In genomic region chr12:75447695-75448393, GRCh38 we compare ENCODE assay signal across 22 cellular contexts. TPM values are rescaled to one million over a fixed set of nuclear protein-coding genes. Genes with fewer than 3 reads are reported as not detected.
DNase-seq lines count a peak whose midpoint lies in the region; ATAC-seq, FAIRE-seq and TF ChIP-seq lines count a peak whose summit lies in the region.
"Had no signal": no experiment of that assay in that cellular context is flagged by ENCODE, and none has a peak within 500 bp of the region (broad histone marks: within the 10 kb centered on the region; RNA-seq: fewer than 3 reads in every experiment).

No MANE protein-coding gene starts in this region.

- in situ Hi-C loops in brain microvascular endothelial cell (cut with HindIII; ENCODE audit: low pct_ligation_motif_present, low sequenced_read_pairs), result no loop called here

- H3K27me3 ChIP-seq in brain microvascular endothelial cell (replicated peaks) (no peaks in the 10 kb centered on the region), keratinocyte (ENCODE audit: control insufficient read depth, extremely low read depth, insufficient read depth, low read length) (no peaks in the 10 kb centered on the region)
- H3K27me3 ChIP-seq: BLaER1 treated with 17β-estradiol and CSF1 and Interleukin-3, amounts not matched to agents 10 nM and 100 nM; MG63 had no signal

- H3K4me1 ChIP-seq in keratinocyte (ENCODE audit: control insufficient read depth, extremely low read depth, insufficient read depth, low read length), result peaks cover 25% of the 10 kb centered on the region

- no peaks in the 10 kb centered on the region for H3K9me1 ChIP-seq in keratinocyte (ENCODE audit: control insufficient read depth, extremely low read depth, insufficient read depth, low read length)

- no peaks in the 10 kb centered on the region for H3K36me3 ChIP-seq in brain microvascular endothelial cell (replicated peaks)
- H3K36me3 ChIP-seq in keratinocyte (ENCODE audit: control insufficient read depth in 2 of 2, extremely low read depth in 1 of 2, insufficient read depth in 2 of 2, low read length in 2 of 2), result no peaks in the 10 kb centered on the region
- H3K36me3 ChIP-seq: BLaER1 treated with 17β-estradiol and CSF1 and Interleukin-3, amounts not matched to agents 10 nM and 100 nM; MG63 had no signal

- peak overlapping the region; percentile 42 for H3K4me2 ChIP-seq in keratinocyte (ENCODE audit: control insufficient read depth, extremely low read depth, insufficient read depth, low read depth, low read length)
- H3K4me2 ChIP-seq: BLaER1 treated with 17β-estradiol and CSF1 and Interleukin-3, amounts not matched to agents 10 nM and 100 nM; KMS-11 had no signal

- H3K9ac ChIP-seq in keratinocyte (ENCODE audit: control insufficient read depth, extremely low read depth, insufficient read depth, low read length), result no peak overlapping the region
- H3K9ac ChIP-seq: BLaER1 treated with 17β-estradiol and CSF1 and Interleukin-3, amounts not matched to agents 10 nM and 100 nM; KMS-11 had no signal

- H3K27ac ChIP-seq in brain microvascular endothelial cell, result peak overlapping the region; percentile 59
- no peak overlapping the region for H3K27ac ChIP-seq in keratinocyte (ENCODE audit: control insufficient read depth, insufficient read depth, low read length)
- H3K27ac ChIP-seq: BLaER1 treated with 17β-estradiol and CSF1 and Interleukin-3, amounts not matched to agents 10 nM and 100 nM; KMS-11 had no signal

- no peak overlapping the region for H2AFZ ChIP-seq in keratinocyte (ENCODE audit: control insufficient read depth, low read length)

- H3K4me3 ChIP-seq in brain microvascular endothelial cell (ENCODE audit: low read depth, low read length), result no peak overlapping the region
- peak overlapping the region in 1 of 3 experiments; percentile 6 for H3K4me3 ChIP-seq in keratinocyte (ENCODE audit: control insufficient read depth in 2 of 3, extremely low read depth in 1 of 3, insufficient read depth in 2 of 3, low read depth in 1 of 3, low read length in 3 of 3)
- H3K4me3 ChIP-seq: BLaER1 treated with 17β-estradiol and CSF1 and Interleukin-3, amounts not matched to agents 10 nM and 100 nM; MG63 had no signal

- dilution Hi-C loops in keratinocyte (cut with MboI; ENCODE audit: extremely low pct_ligation_motif_present, low sequenced_read_pairs), result no loop called here

- H4K20me1 ChIP-seq in keratinocyte (ENCODE audit: control insufficient read depth, extremely low read depth, insufficient read depth, low read length), result no peaks in the 10 kb centered on the region
- H4K20me1 ChIP-seq: BLaER1 treated with 17β-estradiol and CSF1 and Interleukin-3, amounts not matched to agents 10 nM and 100 nM had no signal

- no peaks in the 10 kb centered on the region for H3K79me2 ChIP-seq in keratinocyte (ENCODE audit: control insufficient read depth, insufficient read depth, low read length)

- ATAC-seq in GM21825 (IDR thresholded peaks at IDR 0.05; ENCODE audit: unreplicated experiment), result no peak
- ATAC-seq: HepG2 had no signal

- no peak for TF ChIP-seq CTCF in brain microvascular endothelial cell (IDR thresholded peaks at IDR 0.05; ENCODE audit: low read depth, low read length, missing control alignments)
- TF ChIP-seq CTCF in keratinocyte (optimal IDR thresholded peaks at IDR 0.05 in 1 of 3, IDR thresholded peaks at IDR 0.05 in 1 of 3, conservative IDR thresholded peaks at IDR 0.05 in 1 of 3; ENCODE audit: extremely low read depth in 1 of 3, insufficient read depth in 2 of 3, low read length in 3 of 3), result no peak

- no peaks in the 10 kb centered on the region for H3K9me3 ChIP-seq in keratinocyte (ENCODE audit: control insufficient read depth, low read depth, low read length)
- H3K9me3 ChIP-seq: BLaER1 treated with 17β-estradiol and CSF1 and Interleukin-3, amounts not matched to agents 10 nM and 100 nM had no signal

- peak; percentile 63 for FAIRE-seq in keratinocyte (lab: Jason Lieb, UNC)
- FAIRE-seq: A204.1, D721Med, GM12891, H1, HepG2 had no signal

- DNase-seq in EH (ENCODE audit: low read depth), result peak; percentile 31
- peak; percentile 10 for DNase-seq in HPDE6-E6E7 (ENCODE audit: extremely low spot score)
- DNase-seq in brain microvascular endothelial cell, result no peak
- peak; percentile 30 for DNase-seq in keratinocyte (ENCODE audit: low read depth, low spot score)
- no peak for DNase-seq in activated CD4-positive, alpha-beta T cell treated with anti-CD3 and anti-CD28 coated beads for 4 hours
- no peak for DNase-seq in middle frontal gyrus (ENCODE audit: extremely low spot score, low spot score)
- no peak for DNase-seq in NCI-H2227 treated with DMSO at 0.1 percent for 48 hours (lab: John Stamatoyannopoulos, UW)
- DNase-seq: CD8-positive, alpha-beta memory T cell; DMS79; GDM1; MG63; NCI-H1092 treated with DMSO at 0.1 percent for 48 hours; NCI-H1694; NCI-H69 had no signal

RNA-seq across cellular contexts. Expression of gene GLIPR1, which starts 32.7 kb away (rescaled TPM):
- 6.3 to 18.1 TPM (median 10.2 TPM) in 3 replicates for polyA plus RNA-seq in keratinocyte
- polyA plus RNA-seq in keratinocyte (2011; ENCODE audit: low read depth), result not detected
- polyA plus RNA-seq in keratinocyte (2011; cell fraction: cytosol; rRNA removed), result 8.3 and 12.6 TPM in 2 replicates
- 17.7 and 22.7 TPM in 2 replicates for polyA plus RNA-seq in keratinocyte (2011; cell fraction: nucleus; rRNA removed)
- 0.48 and 4.4 TPM in 2 replicates for polyA plus RNA-seq in keratinocyte (2012; ENCODE audit: low replicate concordance)
- polyA minus RNA-seq in keratinocyte, result 5.9 to 21.3 TPM (median 8.7 TPM) in 3 replicates
- polyA minus RNA-seq in keratinocyte (2011; cell fraction: cytosol; rRNA and poly(A)+ RNA removed), result 9.6 TPM
- 5.4 and 16.2 TPM in 2 replicates for polyA minus RNA-seq in keratinocyte (2011; cell fraction: nucleus; rRNA and poly(A)+ RNA removed)

RNA-seq across cellular contexts. Expression of gene GLIPR1L2, which starts 57.0 kb away (rescaled TPM):
- polyA plus RNA-seq in keratinocyte, result 0.29 to 0.66 TPM (median 0.41 TPM) in 3 replicates
- 0.72 TPM for polyA plus RNA-seq in keratinocyte (2011; ENCODE audit: low read depth)
- polyA plus RNA-seq in keratinocyte (2011; cell fraction: cytosol; rRNA removed), result 0.35 and 0.38 TPM in 2 replicates
- polyA plus RNA-seq in keratinocyte (2011; cell fraction: nucleus; rRNA removed), result 0.48 and 0.51 TPM in 2 replicates
- polyA plus RNA-seq in keratinocyte (2012; ENCODE audit: low replicate concordance), result 0.23 and 0.85 TPM in 2 replicates
- polyA minus RNA-seq in keratinocyte, result 0.22 to 0.43 TPM in 2 of 3 replicates, not detected in the other
- polyA minus RNA-seq in keratinocyte (2011; cell fraction: cytosol; rRNA and poly(A)+ RNA removed), result not detected
- 0.21 and 0.93 TPM in 2 replicates for polyA minus RNA-seq in keratinocyte (2011; cell fraction: nucleus; rRNA and poly(A)+ RNA removed)
- polyA plus RNA-seq: HepG2 had no signal

Comparison
In these comparisons a context has a peak if more than half of its experiments do, and no peak if none do; other contexts are left out.
1. DNase-seq: peak in EH (single experiment), HPDE6-E6E7 (single experiment) and keratinocyte (single experiment); none in brain microvascular endothelial cell (single experiment), activated CD4-positive, alpha-beta T cell treated with anti-CD3 and anti-CD28 coated beads for 4 hours (0 of 2), middle frontal gyrus (single experiment) and NCI-H2227 treated with DMSO at 0.1 percent for 48 hours (single experiment).